In genomic region chr17:79812206-79812968, GRCh38 we compare ENCODE assay signal across 1 cellular context.
A peak's percentile ranks its signal among the peaks of the same experiment; 100 is the strongest.
TF ChIP-seq lines count a peak whose summit lies in the region.

No MANE protein-coding gene starts in this region.

TF ChIP-seq in HepG2, 621 proteins besides CTCF, POLR2A, EP300 and RAD21 (continues in another document):
- TF ChIP-seq CC2D1A (CRISPR knock-in tag; IDR thresholded peaks at IDR 0.05), result no peak
- TF ChIP-seq ZNF816 (CRISPR knock-in tag; IDR thresholded peaks at IDR 0.05; ENCODE audit: borderline replicate concordance), result 0 out of 2 replicates have a peak, but pooled peaks have one; percentile 32
- TF ChIP-seq ZNF639 (CRISPR knock-in tag; conservative IDR thresholded peaks at IDR 0.05), result no peak
- TF ChIP-seq ZKSCAN8 (CRISPR knock-in tag; IDR thresholded peaks at IDR 0.05; ENCODE audit: borderline replicate concordance), result no peak
- TF ChIP-seq ZNF558 (CRISPR knock-in tag; IDR thresholded peaks at IDR 0.05; ENCODE audit: borderline replicate concordance), result no peak
- TF ChIP-seq RELA (CRISPR knock-in tag; IDR thresholded peaks at IDR 0.05), result no peak
- TF ChIP-seq SP1 (IDR thresholded peaks at IDR 0.05), result no peak
- no peak for TF ChIP-seq SP1 (CRISPR knock-in tag; IDR thresholded peaks at IDR 0.05)
- TF ChIP-seq CCAR2 (optimal IDR thresholded peaks at IDR 0.05; ENCODE audit: low read depth, low read length), result no peak
- no peak for TF ChIP-seq ZIK1 (CRISPR knock-in tag; IDR thresholded peaks at IDR 0.05; ENCODE audit: borderline replicate concordance, low read depth)
- no peak for TF ChIP-seq SUZ12 (IDR thresholded peaks at IDR 0.05; ENCODE audit: low read depth, low read length)
- no peak for TF ChIP-seq KDM3A (CRISPR knock-in tag; IDR thresholded peaks at IDR 0.05; ENCODE audit: low read depth)
- TF ChIP-seq ZNF75D (CRISPR knock-in tag; IDR thresholded peaks at IDR 0.05; ENCODE audit: borderline replicate concordance), result no peak
- peak; percentile 46 for TF ChIP-seq UBTF (CRISPR knock-in tag; IDR thresholded peaks at IDR 0.05)
- TF ChIP-seq MYPOP (CRISPR knock-in tag; IDR thresholded peaks at IDR 0.05), result no peak
- TF ChIP-seq PCBP2 (optimal IDR thresholded peaks at IDR 0.05; ENCODE audit: low read depth, low read length, poor library complexity, severe bottlenecking), result no peak
- TF ChIP-seq XBP1 (CRISPR knock-in tag; IDR thresholded peaks at IDR 0.05), result no peak
- TF ChIP-seq ZBTB46 (CRISPR knock-in tag; IDR thresholded peaks at IDR 0.05; ENCODE audit: borderline replicate concordance), result no peak
- peak; percentile 50 for TF ChIP-seq ZFP36 (IDR thresholded peaks at IDR 0.05; ENCODE audit: borderline replicate concordance, low read depth, low read length, partially characterized antibody)
- no peak for TF ChIP-seq ZNF776 (CRISPR knock-in tag; IDR thresholded peaks at IDR 0.05)
- TF ChIP-seq SIN3A (IDR thresholded peaks at IDR 0.05; ENCODE audit: borderline replicate concordance, low read depth, low read length), result no peak
- TF ChIP-seq ZBTB33 (CRISPR knock-in tag; IDR thresholded peaks at IDR 0.05), result no peak
- TF ChIP-seq MZF1 (CRISPR knock-in tag; IDR thresholded peaks at IDR 0.05; ENCODE audit: borderline replicate concordance), result no peak
- TF ChIP-seq TFE3 (CRISPR knock-in tag; IDR thresholded peaks at IDR 0.05), result no peak
- TF ChIP-seq ZNF549 (CRISPR knock-in tag; IDR thresholded peaks at IDR 0.05), result 0 out of 2 replicates have a peak, but pooled peaks have one; percentile 13
- 0 out of 2 replicates have a peak, but pooled peaks have one; percentile 46 for TF ChIP-seq HDAC1 (CRISPR knock-in tag; IDR thresholded peaks at IDR 0.05)
- TF ChIP-seq ZNF512 (CRISPR knock-in tag; IDR thresholded peaks at IDR 0.05), result no peak
- TF ChIP-seq ATF4 (CRISPR knock-in tag; IDR thresholded peaks at IDR 0.05), result no peak
- TF ChIP-seq YEATS2 (CRISPR knock-in tag; IDR thresholded peaks at IDR 0.05; ENCODE audit: borderline replicate concordance), result no peak
- TF ChIP-seq ZNF143 (CRISPR knock-in tag; IDR thresholded peaks at IDR 0.05), result no peak
- no peak for TF ChIP-seq MIER2 (CRISPR knock-in tag; IDR thresholded peaks at IDR 0.05)
- TF ChIP-seq TFDP2 (CRISPR knock-in tag; IDR thresholded peaks at IDR 0.05), result no peak
- TF ChIP-seq CBX1 (IDR thresholded peaks at IDR 0.05; ENCODE audit: low read depth), result no peak
- TF ChIP-seq SMYD3 (CRISPR knock-in tag; IDR thresholded peaks at IDR 0.05), result no peak
- TF ChIP-seq ZBTB43 (CRISPR knock-in tag; conservative IDR thresholded peaks at IDR 0.05), result 0 out of 2 replicates have a peak, but pooled peaks have one; percentile 16
- no peak for TF ChIP-seq KAT8 (CRISPR knock-in tag; IDR thresholded peaks at IDR 0.05)
- no peak for TF ChIP-seq MED13 (CRISPR knock-in tag; IDR thresholded peaks at IDR 0.05)
- TF ChIP-seq MATR3 (CRISPR knock-in tag; IDR thresholded peaks at IDR 0.05), result no peak
- TF ChIP-seq RAD51 (IDR thresholded peaks at IDR 0.05; ENCODE audit: borderline replicate concordance), result no peak
- 0 out of 2 replicates have a peak, but pooled peaks have one; percentile 21 for TF ChIP-seq ZNF598 (CRISPR knock-in tag; IDR thresholded peaks at IDR 0.05; ENCODE audit: borderline replicate concordance)
- TF ChIP-seq ZBTB39 (CRISPR knock-in tag; IDR thresholded peaks at IDR 0.05), result no peak
- TF ChIP-seq KLF6 (CRISPR knock-in tag; IDR thresholded peaks at IDR 0.05), result no peak
- no peak for TF ChIP-seq ZC3H13 (CRISPR knock-in tag; IDR thresholded peaks at IDR 0.05)
- TF ChIP-seq ZBTB7B (CRISPR knock-in tag; IDR thresholded peaks at IDR 0.05), result peak; percentile 79
- TF ChIP-seq ZSCAN20 (CRISPR knock-in tag; IDR thresholded peaks at IDR 0.05; ENCODE audit: borderline replicate concordance), result peak; percentile 78; the same call in 1 of the 2 replicates
- peak; percentile 60 for TF ChIP-seq ZNF777 (CRISPR knock-in tag; IDR thresholded peaks at IDR 0.05)
- TF ChIP-seq MTA1 (CRISPR knock-in tag; IDR thresholded peaks at IDR 0.05; ENCODE audit: borderline replicate concordance), result no peak
